In the genomic region with DNA sequence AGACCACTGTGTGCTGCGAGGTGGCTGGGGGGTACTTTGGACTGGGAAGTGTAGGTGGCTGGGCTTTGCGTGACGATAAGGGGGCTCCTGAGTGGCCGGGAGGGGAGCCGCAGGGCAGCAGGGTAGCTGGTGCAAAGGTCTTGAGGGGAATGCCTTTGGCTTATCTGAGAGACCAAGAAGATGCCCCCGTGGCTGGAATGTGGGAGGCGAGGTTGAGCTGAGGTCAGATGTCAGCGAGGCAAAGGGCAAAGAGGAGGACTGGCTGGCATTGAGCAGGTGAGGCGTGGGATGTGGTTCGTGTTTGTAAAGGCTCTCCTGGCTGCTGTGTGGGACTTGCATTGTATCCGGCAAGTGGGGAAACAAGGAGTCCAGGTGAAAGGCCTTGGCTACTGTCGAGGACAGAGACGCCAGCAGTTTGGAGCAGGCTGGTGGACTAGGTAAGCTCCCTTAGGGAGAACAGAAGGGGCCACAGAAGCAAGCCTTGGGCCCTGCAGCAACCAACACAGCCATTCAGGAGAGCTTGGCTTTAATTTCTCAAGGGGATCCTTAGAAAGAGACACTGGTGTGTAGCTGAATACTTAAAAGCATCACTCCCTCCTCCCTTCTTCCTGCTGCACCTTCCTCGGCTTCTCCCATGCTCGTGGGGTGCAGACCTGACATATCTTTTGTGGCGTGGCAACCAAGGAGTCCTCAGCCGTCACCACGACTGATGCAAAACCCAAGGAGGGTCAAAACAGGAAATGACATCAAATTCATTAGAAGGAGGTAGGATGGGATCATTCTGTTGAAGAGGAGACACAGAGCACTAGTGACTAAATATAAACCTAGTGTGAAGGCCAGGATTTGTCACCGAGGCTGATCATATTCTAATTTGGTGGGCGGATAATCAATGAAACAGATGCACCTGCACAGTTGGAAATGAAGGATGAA, we compare ENCODE assay signal across 33 cellular contexts. TPM values are rescaled to one million over a fixed set of nuclear protein-coding genes. Genes with fewer than 3 reads are reported as not detected.
DNase-seq lines count a peak whose midpoint lies in the region; ATAC-seq and TF ChIP-seq lines count a peak whose summit lies in the region.
"Had no signal": no experiment of that assay in that cellular context is flagged by ENCODE, and none has a peak within 500 bp of the region (broad histone marks: within the 10 kb centered on the region; RNA-seq: fewer than 3 reads in every experiment).

No MANE protein-coding gene starts in this region.

- no peaks in the 10 kb centered on the region for H3K4me1 ChIP-seq in mesenchymal stem cell (ENCODE audit: control insufficient read depth, insufficient read depth, low read depth, low read length)
- H3K4me1 ChIP-seq: ascending aorta, gastroesophageal sphincter had no signal

- H2AK5ac ChIP-seq in mesenchymal stem cell (ENCODE audit: low read length, severe bottlenecking), result no peak overlapping the region

- peak overlapping the region; percentile 11 for H4K91ac ChIP-seq in mesenchymal stem cell (ENCODE audit: low read length)

- H3K9me3 Mint-ChIP-seq in activated CD8-positive, alpha-beta memory T cell treated with anti-CD3 and anti-CD28 coated beads, Interleukin-2, amount 10 ng/mL, durations not matched to agents 7 days and 5 days (ENCODE audit: low read depth), result no peaks in the 10 kb centered on the region
- no peaks in the 10 kb centered on the region for H3K9me3 Mint-ChIP-seq in activated CD8-positive, alpha-beta T cell treated with anti-CD3 and anti-CD28 coated beads, Interleukin-2, amount 10 ng/mL, durations not matched to agents 7 days and 5 days (ENCODE audit: insufficient read depth)
- no peaks in the 10 kb centered on the region for H3K9me3 Mint-ChIP-seq in type B pancreatic cell
- H3K9me3 Mint-ChIP-seq: activated naive CD4-positive, alpha-beta T cell treated with anti-CD3 and anti-CD28 coated beads, Interleukin-2, amount 50 U/mL, for 24 hours; CD4-positive, CD25-positive, alpha-beta regulatory T cell; HFFc6; natural killer cell treated with Interleukin-12 subunit alpha and Interleukin-12 subunit beta and Interleukin-15 and Interleukin-18, amount 100 ng/mL, for 72 hours; stimulated activated memory B cell treated with anti-CD40 and anti-IgM and Interleukin-4, amounts not matched to agents 10 μg/mL and 1 μg/mL and 100 μg/mL, for 72 hours had no signal

- no peak overlapping the region for H3K4me3 Mint-ChIP-seq in activated CD8-positive, alpha-beta memory T cell treated with anti-CD3 and anti-CD28 coated beads, Interleukin-2, amount 10 ng/mL, durations not matched to agents 7 days and 5 days
- H3K4me3 Mint-ChIP-seq in activated CD8-positive, alpha-beta T cell treated with anti-CD3 and anti-CD28 coated beads, Interleukin-2, amount 10 ng/mL, durations not matched to agents 7 days and 5 days, result no peak overlapping the region
- no peak overlapping the region for H3K4me3 Mint-ChIP-seq in type B pancreatic cell
- H3K4me3 Mint-ChIP-seq: activated naive CD4-positive, alpha-beta T cell treated with anti-CD3 and anti-CD28 coated beads, Interleukin-2, amount 50 U/mL, for 24 hours; CD4-positive, CD25-positive, alpha-beta regulatory T cell; HFFc6; stimulated activated memory B cell treated with anti-CD40 and anti-IgM and Interleukin-4, amounts not matched to agents 10 μg/mL and 1 μg/mL and 100 μg/mL, for 72 hours had no signal

- H2BK5ac ChIP-seq in mesenchymal stem cell (ENCODE audit: low read depth, low read length, poor library complexity, severe bottlenecking), result no peak overlapping the region

- H3K14ac ChIP-seq in mesenchymal stem cell (ENCODE audit: low read length in 2 of 2), result no peak overlapping the region

- CTCF ChIA-PET in activated CD8-positive, alpha-beta memory T cell treated with anti-CD3 and anti-CD28 coated beads, Interleukin-2, amount 10 ng/mL, durations not matched to agents 7 days and 5 days (lab: Charles Lee), result interaction anchor here (1.5 to 1.6 kb wide), 2 partner anchors 10 to 71 kb away, joined by 3 to 4 read pairs; a partner anchor contains a TSS
- CTCF ChIA-PET in activated CD8-positive, alpha-beta T cell treated with anti-CD3 and anti-CD28 coated beads, Interleukin-2, amount 10 ng/mL, durations not matched to agents 7 days and 5 days (lab: Charles Lee), result interaction anchor here (1.1 to 3.6 kb wide), 2 partner anchors 20 to 331 kb away, joined by 3 to 20 read pairs; no protein-coding TSS in a partner anchor

- H3K23ac ChIP-seq in mesenchymal stem cell (ENCODE audit: low read length in 2 of 2), result no peak overlapping the region

- no peak overlapping the region for H2BK15ac ChIP-seq in mesenchymal stem cell (ENCODE audit: low read depth, poor library complexity, severe bottlenecking)

- H3K9ac ChIP-seq in mesenchymal stem cell (ENCODE audit: low read length), result no peak overlapping the region
- H3K9ac ChIP-seq: SK-N-SH had no signal

- no peak for TF ChIP-seq CTCF in type B pancreatic cell (conservative IDR thresholded peaks at IDR 0.05)

- no peaks in the 10 kb centered on the region for H3K9me3 ChIP-seq in mesenchymal stem cell (ENCODE audit: control insufficient read depth, low read length)
- H3K9me3 ChIP-seq: ascending aorta, gastroesophageal sphincter, ovary, SK-N-SH had no signal

- H3K27me3 ChIP-seq in mesenchymal stem cell (ENCODE audit: control insufficient read depth in 1 of 2, insufficient read depth in 1 of 2, low read length in 2 of 2), result no peaks in the 10 kb centered on the region
- H3K27me3 ChIP-seq: ascending aorta, gastroesophageal sphincter, ovary had no signal

- no peak overlapping the region for H3K4me3 ChIP-seq in mesenchymal stem cell (ENCODE audit: insufficient read depth in 1 of 2, low read depth in 1 of 2, low read length in 2 of 2)
- H3K4me3 ChIP-seq: ascending aorta, gastroesophageal sphincter, K562, ovary had no signal

- H3K4me1 Mint-ChIP-seq in activated CD8-positive, alpha-beta memory T cell treated with anti-CD3 and anti-CD28 coated beads, Interleukin-2, amount 10 ng/mL, durations not matched to agents 7 days and 5 days, result peaks cover 29% of the 10 kb centered on the region
- H3K4me1 Mint-ChIP-seq in activated CD8-positive, alpha-beta T cell treated with anti-CD3 and anti-CD28 coated beads, Interleukin-2, amount 10 ng/mL, durations not matched to agents 7 days and 5 days (ENCODE audit: low read depth), result peaks cover 22% of the 10 kb centered on the region
- peaks cover 14% of the 10 kb centered on the region for H3K4me1 Mint-ChIP-seq in type B pancreatic cell (ENCODE audit: unreplicated experiment)
- H3K4me1 Mint-ChIP-seq: stimulated activated memory B cell treated with anti-CD40 and anti-IgM and Interleukin-4, amounts not matched to agents 10 μg/mL and 1 μg/mL and 100 μg/mL, for 72 hours had no signal

- H3K18ac ChIP-seq in mesenchymal stem cell (ENCODE audit: low read depth in 1 of 2, low read length in 2 of 2), result no peak overlapping the region

- no peaks in the 10 kb centered on the region for H3K27me3 Mint-ChIP-seq in activated CD8-positive, alpha-beta memory T cell treated with anti-CD3 and anti-CD28 coated beads, Interleukin-2, amount 10 ng/mL, durations not matched to agents 7 days and 5 days
- H3K27me3 Mint-ChIP-seq in activated CD8-positive, alpha-beta T cell treated with anti-CD3 and anti-CD28 coated beads, Interleukin-2, amount 10 ng/mL, durations not matched to agents 7 days and 5 days (ENCODE audit: low read depth), result no peaks in the 10 kb centered on the region
- no peaks in the 10 kb centered on the region for H3K27me3 Mint-ChIP-seq in type B pancreatic cell
- H3K27me3 Mint-ChIP-seq: activated naive CD4-positive, alpha-beta T cell treated with anti-CD3 and anti-CD28 coated beads, Interleukin-2, amount 50 U/mL, for 24 hours; CD4-positive, CD25-positive, alpha-beta regulatory T cell; natural killer cell treated with Interleukin-12 subunit alpha and Interleukin-12 subunit beta and Interleukin-15 and Interleukin-18, amount 100 ng/mL, for 72 hours; stimulated activated memory B cell treated with anti-CD40 and anti-IgM and Interleukin-4, amounts not matched to agents 10 μg/mL and 1 μg/mL and 100 μg/mL, for 72 hours had no signal

- no peak overlapping the region for H3K4ac ChIP-seq in mesenchymal stem cell (ENCODE audit: low read depth in 1 of 2, low read length in 2 of 2)

- no peak overlapping the region for H3K27ac ChIP-seq in mesenchymal stem cell (ENCODE audit: low read length, poor library complexity, severe bottlenecking)
- H3K27ac ChIP-seq: ascending aorta, gastroesophageal sphincter, ovary had no signal

- DNase-seq in activated CD8-positive, alpha-beta memory T cell treated with anti-CD3 and anti-CD28 coated beads, Interleukin-2, amount 10 ng/mL, durations not matched to agents 7 days and 5 days, result peak; percentile 60
- DNase-seq in activated CD8-positive, alpha-beta memory T cell treated with anti-CD3 and anti-CD28 coated beads for 24 hours, result no peak
- DNase-seq in activated CD8-positive, alpha-beta T cell treated with anti-CD3 and anti-CD28 coated beads, Interleukin-2, amount 10 ng/mL, durations not matched to agents 7 days and 5 days, result peak; percentile 37
- DNase-seq in mesenchymal stem cell, result no peak
- DNase-seq in type B pancreatic cell (ENCODE audit: extremely low spot score, unreplicated experiment), result peak; percentile 37
- DNase-seq in NCI-H2171 treated with DMSO at 0.1 percent for 48 hours (lab: John Stamatoyannopoulos, UW), result no peak
- DNase-seq in mesenteric fat pad (ENCODE audit: low spot score), result no peak
- DNase-seq: activated T-cell treated with anti-CD3 and anti-CD28 coated beads, Interleukin-2, amount 50 U/mL, for 48 hours; AML-193; GOT3; HFFc6; hippocampal formation; NCI-H1105; NCI-H187; NCI-H524 treated with DMSO at 0.1 percent for 48 hours; ovary; retina; SK-N-SH had no signal

- H2AFZ ChIP-seq in mesenchymal stem cell (ENCODE audit: low read depth, low read length), result no peak overlapping the region

- no peak overlapping the region for H3K4me2 ChIP-seq in mesenchymal stem cell (ENCODE audit: low read length, poor library complexity, severe bottlenecking)
- H3K4me2 ChIP-seq: SK-N-SH had no signal

- whole genome bisulfite sequencing in mesenchymal stem cell, result 94% methylated on average over 20 of the region's 20 CpGs

- H3K36me3 ChIP-seq in mesenchymal stem cell (ENCODE audit: control insufficient read depth in 1 of 2, insufficient read depth in 2 of 2, low read depth in 1 of 2, low read length in 2 of 2), result no peaks in the 10 kb centered on the region
- H3K36me3 ChIP-seq: ascending aorta, gastroesophageal sphincter, ovary had no signal

- peak; percentile 61 for ATAC-seq in activated CD8-positive, alpha-beta memory T cell treated with anti-CD3 and anti-CD28 coated beads, Interleukin-2, amount 10 ng/mL, durations not matched to agents 7 days and 5 days
- peak; percentile 36 for ATAC-seq in activated CD8-positive, alpha-beta T cell treated with anti-CD3 and anti-CD28 coated beads, Interleukin-2, amount 10 ng/mL, durations not matched to agents 7 days and 5 days
- ATAC-seq: gastroesophageal sphincter; K562; stimulated activated memory B cell treated with anti-CD40 and anti-IgM and Interleukin-4, amounts not matched to agents 10 μg/mL and 1 μg/mL and 100 μg/mL, for 72 hours had no signal

- H3K27ac Mint-ChIP-seq in activated CD8-positive, alpha-beta memory T cell treated with anti-CD3 and anti-CD28 coated beads, Interleukin-2, amount 10 ng/mL, durations not matched to agents 7 days and 5 days, result peak overlapping the region; percentile 78
- H3K27ac Mint-ChIP-seq in activated CD8-positive, alpha-beta T cell treated with anti-CD3 and anti-CD28 coated beads, Interleukin-2, amount 10 ng/mL, durations not matched to agents 7 days and 5 days, result peak overlapping the region; percentile 71
- H3K27ac Mint-ChIP-seq in type B pancreatic cell, result no peak overlapping the region
- H3K27ac Mint-ChIP-seq: activated naive CD4-positive, alpha-beta T cell treated with anti-CD3 and anti-CD28 coated beads, Interleukin-2, amount 50 U/mL, for 24 hours; HFFc6; natural killer cell treated with Interleukin-12 subunit alpha and Interleukin-12 subunit beta and Interleukin-15 and Interleukin-18, amount 100 ng/mL, for 72 hours; stimulated activated memory B cell treated with anti-CD40 and anti-IgM and Interleukin-4, amounts not matched to agents 10 μg/mL and 1 μg/mL and 100 μg/mL, for 72 hours had no signal

- peaks cover 7% of the 10 kb centered on the region for H3K36me3 Mint-ChIP-seq in activated CD8-positive, alpha-beta memory T cell treated with anti-CD3 and anti-CD28 coated beads, Interleukin-2, amount 10 ng/mL, durations not matched to agents 7 days and 5 days
- no peaks in the 10 kb centered on the region for H3K36me3 Mint-ChIP-seq in activated CD8-positive, alpha-beta T cell treated with anti-CD3 and anti-CD28 coated beads, Interleukin-2, amount 10 ng/mL, durations not matched to agents 7 days and 5 days (ENCODE audit: low read depth)
- peaks cover under 1% of the 10 kb centered on the region for H3K36me3 Mint-ChIP-seq in type B pancreatic cell
- H3K36me3 Mint-ChIP-seq: activated naive CD4-positive, alpha-beta T cell treated with anti-CD3 and anti-CD28 coated beads, Interleukin-2, amount 50 U/mL, for 24 hours; CD4-positive, CD25-positive, alpha-beta regulatory T cell; natural killer cell treated with Interleukin-12 subunit alpha and Interleukin-12 subunit beta and Interleukin-15 and Interleukin-18, amount 100 ng/mL, for 72 hours; stimulated activated memory B cell treated with anti-CD40 and anti-IgM and Interleukin-4, amounts not matched to agents 10 μg/mL and 1 μg/mL and 100 μg/mL, for 72 hours had no signal

- H4K8ac ChIP-seq in mesenchymal stem cell (ENCODE audit: low read length), result no peak overlapping the region

- POLR2A ChIA-PET in activated CD8-positive, alpha-beta T cell treated with anti-CD3 and anti-CD28 coated beads, Interleukin-2, amount 10 ng/mL, durations not matched to agents 7 days and 5 days (lab: Charles Lee), result no interaction called here

- H2BK120ac ChIP-seq in mesenchymal stem cell (ENCODE audit: low read depth, low read length), result no peak overlapping the region

- H2BK12ac ChIP-seq in mesenchymal stem cell (ENCODE audit: low read length in 2 of 2), result no peak overlapping the region

- H3K79me1 ChIP-seq in mesenchymal stem cell (replicated peaks; ENCODE audit: low read length, poor library complexity, severe bottlenecking), result peaks cover 3% of the 10 kb centered on the region

RNA-seq across cellular contexts. Expression of a gene that starts 53.5 kb away (rescaled TPM):
- total RNA-seq in activated CD8-positive, alpha-beta memory T cell treated with anti-CD3 and anti-CD28 coated beads, Interleukin-2, amount 10 ng/mL, durations not matched to agents 7 days and 5 days, result not detected
- not detected for total RNA-seq in activated CD8-positive, alpha-beta T cell treated with anti-CD3 and anti-CD28 coated beads, Interleukin-2, amount 10 ng/mL, durations not matched to agents 7 days and 5 days
- polyA plus RNA-seq in mesenchymal stem cell (2013, experiment 1 of 2), result 0.03 TPM
- 0.01 TPM for polyA plus RNA-seq in mesenchymal stem cell (2013, experiment 2 of 2)
- total RNA-seq in type B pancreatic cell (ENCODE audit: low replicate concordance), result not detected in 2 replicates
- 0.13 TPM for total RNA-seq in mesenteric fat pad
- total RNA-seq: ascending aorta; CD4-positive, CD25-positive, alpha-beta regulatory T cell; Daoy; fibroblast of lung; HFFc6; HT1080; M059J; natural killer cell treated with Interleukin-12 subunit alpha and Interleukin-12 subunit beta and Interleukin-15 and Interleukin-18, amount 100 ng/mL, for 72 hours; skeletal muscle tissue; T-helper 1 cell treated with Interleukin-12 subunit alpha and Interleukin-12 subunit beta and Interleukin-4 antibody, amounts not matched to agents 30 ng/mL and 1 ng/mL, for 36 hours; temporal lobe; urinary bladder had no signal
- polyA plus RNA-seq: fibroblast of lung, SK-N-SH had no signal

Comparison
In these comparisons a context has a peak if more than half of its experiments do, and no peak if none do; other contexts are left out.
1. DNase-seq: peak in activated CD8-positive, alpha-beta memory T cell treated with anti-CD3 and anti-CD28 coated beads, Interleukin-2, amount 10 ng/mL, durations not matched to agents 7 days and 5 days (single experiment), activated CD8-positive, alpha-beta T cell treated with anti-CD3 and anti-CD28 coated beads, Interleukin-2, amount 10 ng/mL, durations not matched to agents 7 days and 5 days (single experiment) and type B pancreatic cell (single experiment); none in activated CD8-positive, alpha-beta memory T cell treated with anti-CD3 and anti-CD28 coated beads for 24 hours (single experiment), mesenchymal stem cell (single experiment), NCI-H2171 treated with DMSO at 0.1 percent for 48 hours (single experiment) and mesenteric fat pad (single experiment).